8 cellular contexts compared by ENCODE assay signal in genomic region chr3:187743195-187744141, GRCh38. TPM values are rescaled to one million over a fixed set of nuclear protein-coding genes. Genes with fewer than 3 reads are reported as not detected.
DNase-seq lines count a peak whose midpoint lies in the region; ATAC-seq and TF ChIP-seq lines count a peak whose summit lies in the region.

No MANE protein-coding gene starts in this region.

- no peaks in the 10 kb centered on the region for H3K36me3 Mint-ChIP-seq in brain

- H3K9me3 ChIP-seq in spleen = no peaks in the 10 kb centered on the region

- H3K27me3 Mint-ChIP-seq in brain = peaks cover 33% of the 10 kb centered on the region

- H3K27ac ChIP-seq in spleen = peak overlapping the region; percentile 95 to 99 (median 99)

- no peak for ATAC-seq in GM18907 (IDR thresholded peaks at IDR 0.05; ENCODE audit: unreplicated experiment)
- ATAC-seq in GM21619 (IDR thresholded peaks at IDR 0.05; ENCODE audit: unreplicated experiment) = no peak

- H3K4me3 Mint-ChIP-seq in brain = peak overlapping the region; percentile 90 to 100 (median 95)

- H3K36me3 ChIP-seq in spleen = no peaks in the 10 kb centered on the region

- H3K4me1 Mint-ChIP-seq in brain = peaks cover 73% of the 10 kb centered on the region

- TF ChIP-seq POLR2A in spleen (IDR thresholded peaks at IDR 0.05) = no peak

- H3K27me3 ChIP-seq in spleen (replicated peaks in 1 of 7) = no peaks in the 10 kb centered on the region

- intact Hi-C loops in spleen (cut with DNase I; ENCODE audit: low total_unique reads) = loop anchor here (10.0 kb wide), 3 partner anchors 411 to 1491 kb away; partner anchors contain the start of gene LPP

- H3K27ac Mint-ChIP-seq in brain = peak overlapping the region; percentile 99 to 100 (median 100)

- H3K4me1 ChIP-seq in spleen = peaks cover 27 to 80% (median 66%) of the 10 kb centered on the region in 6 donors

- no peaks in the 10 kb centered on the region for H3K9me3 Mint-ChIP-seq in brain

- DNase-seq in NOMO-1 (lab: John Stamatoyannopoulos, UW; ENCODE audit: unreplicated experiment in 2 of 2) (peak; percentile 40 to 47), NOMO-1 treated with dmso at 0.1 percent for 144 hours (lab: John Stamatoyannopoulos, UW; ENCODE audit: unreplicated experiment) (no peak), T follicular helper cell (ENCODE audit: low read depth) (peak; percentile 22), inferior parietal cortex (ENCODE audit: extremely low spot score) (peak; percentile 27), spleen (peak; percentile 91)

- peak overlapping the region; percentile 52 to 84 (median 60) for H3K4me3 ChIP-seq in spleen

- TF ChIP-seq CTCF in brain (conservative IDR thresholded peaks at IDR 0.05) (no peak), spleen (IDR thresholded peaks at IDR 0.05 in 8 of 11, conservative IDR thresholded peaks at IDR 0.05 in 3 of 11) (no peak)

- 1 to 3% (median 2%) methylated on average over 38 to 45 of the region's 45 CpGs for WGBS in spleen, 5 donors

RNA-seq across cellular contexts. Expression of gene BCL6, which starts 1.8 kb away (rescaled TPM):
- 30.0 TPM for polyA plus RNA-seq in brain (ENCODE audit: insufficient read depth, low read depth, low replicate concordance)
- total RNA-seq in spleen = 100 to 1,000 TPM in 6 of 7 donors, 10 to 100 TPM in 1; 84.4 to 444 (median 168) TPM
- polyA plus RNA-seq in spleen = 10 to 100 TPM in 2 of 3 donors, 1 to 10 TPM in 1; 9.5 to 13.9 (median 12.0) TPM

RNA-seq across cellular contexts. Expression of gene RTP2, which starts 41.1 kb away (rescaled TPM):
- polyA plus RNA-seq in brain (ENCODE audit: insufficient read depth, low read depth, low replicate concordance) = not detected
- total RNA-seq in spleen = not detected
- polyA plus RNA-seq in spleen = not detected
